Comparison of ENCODE assay signal across 33 cellular contexts in the genomic region with DNA sequence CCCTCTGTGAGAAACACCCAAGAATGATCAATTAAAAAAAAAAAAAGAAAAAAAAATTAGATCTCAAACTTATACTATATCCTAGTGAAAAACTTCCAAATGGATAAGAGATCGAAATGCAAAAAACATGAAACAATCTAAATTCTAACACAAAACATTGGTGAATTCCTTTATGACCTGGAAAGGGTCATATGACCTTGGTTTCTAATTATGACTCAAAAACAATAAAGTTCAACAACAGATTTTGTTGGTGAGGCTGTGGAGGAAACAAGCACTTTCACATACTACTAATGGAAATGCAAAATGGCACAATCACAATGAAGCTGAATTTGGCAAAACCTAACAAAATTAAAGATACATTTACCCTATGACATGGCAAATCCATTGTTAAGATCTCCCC. TPM values are rescaled to one million over a fixed set of nuclear protein-coding genes. Genes with fewer than 3 reads are reported as not detected.
DNase-seq lines count a peak whose midpoint lies in the region; ATAC-seq, FAIRE-seq and TF ChIP-seq lines count a peak whose summit lies in the region.
"Had no signal": no experiment of that assay in that cellular context is flagged by ENCODE, and none has a peak within 500 bp of the region (broad histone marks: within the 10 kb centered on the region; RNA-seq: fewer than 3 reads in every experiment).

No MANE protein-coding gene starts in this region.

- TF ChIP-seq RAD21 in A549 (conservative IDR thresholded peaks at IDR 0.05 in 1 of 2, IDR thresholded peaks at IDR 0.05 in 1 of 2) (no peak), GM12878 (IDR thresholded peaks at IDR 0.05; ENCODE audit: insufficient read depth, low read depth, low read length) (no peak), K562 (CRISPR knock-in tag; conservative IDR thresholded peaks at IDR 0.05 in 1 of 2, IDR thresholded peaks at IDR 0.05 in 1 of 2) (no peak)

- H3K27me3 ChIP-seq in GM12878 (replicated peaks in 1 of 2; ENCODE audit: control insufficient read depth in 2 of 2, insufficient read depth in 2 of 2, low read length in 1 of 2) (no peaks in the 10 kb centered on the region), K562 (ENCODE audit: control insufficient read depth in 2 of 2, insufficient read depth in 2 of 2, low read length in 2 of 2) (no peaks in the 10 kb centered on the region), osteoblast (ENCODE audit: insufficient read depth, low read length) (no peaks in the 10 kb centered on the region)
- H3K27me3 ChIP-seq: BE2C; BLaER1; BLaER1 treated with 17β-estradiol and CSF1 and Interleukin-3, amounts not matched to agents 10 nM and 100 nM had no signal

- CTCF ChIA-PET in A549 (lab: Yijun Ruan, JAX) (no interaction called here), GM12878 (lab: Yijun Ruan, JAX) (no interaction called here), K562 (lab: Yijun Ruan, JAX; ENCODE audit: low intra/inter-chr PET ratio) (no interaction called here)

- H3K4me3 ChIP-seq in A549 (no peak overlapping the region), GM12878 (no peak overlapping the region), K562 (no peak overlapping the region), osteoblast (ENCODE audit: insufficient read depth, low read length) (no peak overlapping the region)
- H3K4me3 ChIP-seq: BLaER1; BLaER1 treated with 17β-estradiol and CSF1 and Interleukin-3, amounts not matched to agents 10 nM and 100 nM had no signal

- no peak for ATAC-seq in A549
- ATAC-seq in GM12878 = no peak
- no peak for ATAC-seq in K562
- ATAC-seq in HG02885 (IDR thresholded peaks at IDR 0.05; ENCODE audit: poor library complexity, unreplicated experiment) = no peak
- ATAC-seq: CD8-positive, alpha-beta T cell had no signal

- in situ Hi-C loops in GM12878 (cut with MboI) = no loop called here
- in situ Hi-C loops in K562 (cut with MboI) = no loop called here

- H3K79me2 ChIP-seq in GM12878 (ENCODE audit: control insufficient read depth, insufficient read depth, low read length) (no peaks in the 10 kb centered on the region), K562 (ENCODE audit: control insufficient read depth, insufficient read depth, low read length) (no peaks in the 10 kb centered on the region), osteoblast (ENCODE audit: insufficient read depth, low read length) (no peaks in the 10 kb centered on the region)

- peaks cover 16% of the 10 kb centered on the region for H3K4me1 ChIP-seq in A549
- H3K4me1 ChIP-seq in GM12878 (ENCODE audit: control insufficient read depth, insufficient read depth, low read length) = no peaks in the 10 kb centered on the region
- H3K4me1 ChIP-seq in K562 (replicated peaks in 1 of 2; ENCODE audit: control insufficient read depth in 2 of 2, insufficient read depth in 2 of 2, low read length in 2 of 2) = peaks cover 0 to 7% of the 10 kb centered on the region in 2 experiments; a peak in 2 of 5 replicates
- peaks cover 7% of the 10 kb centered on the region for H3K4me1 ChIP-seq in osteoblast (ENCODE audit: insufficient read depth, low read length)
- H3K4me1 ChIP-seq: BE2C; BLaER1; BLaER1 treated with 17β-estradiol and CSF1 and Interleukin-3, amounts not matched to agents 10 nM and 100 nM; Caco-2 had no signal

- no peaks in the 10 kb centered on the region for H4K20me1 ChIP-seq in GM12878 (ENCODE audit: control insufficient read depth, insufficient read depth)
- H4K20me1 ChIP-seq in K562 (replicated peaks; ENCODE audit: control insufficient read depth, insufficient read depth, low read length) = no peaks in the 10 kb centered on the region
- no peaks in the 10 kb centered on the region for H4K20me1 ChIP-seq in osteoblast (ENCODE audit: insufficient read depth, low read length)
- H4K20me1 ChIP-seq: BLaER1; BLaER1 treated with 17β-estradiol and CSF1 and Interleukin-3, amounts not matched to agents 10 nM and 100 nM had no signal

- no peak overlapping the region for H3K27ac ChIP-seq in A549
- H3K27ac ChIP-seq in GM12878 (ENCODE audit: control insufficient read depth, insufficient read depth) = no peak overlapping the region
- H3K27ac ChIP-seq in K562 (ENCODE audit: extremely low read depth, low read depth, low read length) = no peak overlapping the region
- H3K27ac ChIP-seq in osteoblast (ENCODE audit: low read depth, low read length) = no peak overlapping the region
- H3K27ac ChIP-seq: 22Rv1; BLaER1; BLaER1 treated with 17β-estradiol and CSF1 and Interleukin-3, amounts not matched to agents 10 nM and 100 nM; C4-2B had no signal

- intact Hi-C loops in GM12878 (cut with micrococcal nuclease; ENCODE audit: unreplicated experiment) = no loop called here
- intact Hi-C loops in K562 (cut with micrococcal nuclease) = no loop called here

- no peak overlapping the region for H2AFZ ChIP-seq in GM12878 (ENCODE audit: control insufficient read depth, low read depth, low read length)
- no peak overlapping the region for H2AFZ ChIP-seq in K562 (ENCODE audit: low read depth, low read length)
- H2AFZ ChIP-seq in osteoblast (ENCODE audit: low read length) = no peak overlapping the region

- no peak for TF ChIP-seq POLR2A in A549 (IDR thresholded peaks at IDR 0.05; ENCODE audit: low read length)
- TF ChIP-seq POLR2A in GM12878 (IDR thresholded peaks at IDR 0.05; ENCODE audit: low read depth, low read length) = no peak
- no peak for TF ChIP-seq POLR2A in K562 (conservative IDR thresholded peaks at IDR 0.05)

- H3K9ac ChIP-seq in GM12878 (ENCODE audit: control insufficient read depth, insufficient read depth, low read length) = no peak overlapping the region
- no peak overlapping the region for H3K9ac ChIP-seq in K562 (ENCODE audit: insufficient read depth in 1 of 2, low read depth in 2 of 2, low read length in 2 of 2)
- H3K9ac ChIP-seq: BLaER1; BLaER1 treated with 17β-estradiol and CSF1 and Interleukin-3, amounts not matched to agents 10 nM and 100 nM had no signal

- POLR2A ChIA-PET in A549 (lab: Yijun Ruan, JAX) = no interaction called here
- POLR2A ChIA-PET in GM12878 (lab: Charles Lee) = no interaction called here
- POLR2A ChIA-PET in K562 (lab: Yijun Ruan, JAX) = no interaction called here

- 95% methylated on average over 1 of the region's 1 CpG for WGBS in A549 (ENCODE audit: missing lambda C conversion rate)
- WGBS in GM12878 (ENCODE audit: insufficient coverage, insufficient replicate concordance, low lambda C conversion rate, missing lambda C conversion rate) = 100% methylated on average over 1 of the region's 1 CpG
- WGBS in K562 (ENCODE audit: insufficient coverage, low coverage, missing lambda C conversion rate) = no CpG with 5 or more reads among the region's 1 CpG

- no peak overlapping the region for H3K4me2 ChIP-seq in A549
- no peak overlapping the region for H3K4me2 ChIP-seq in GM12878 (ENCODE audit: control insufficient read depth, insufficient read depth)
- H3K4me2 ChIP-seq in K562 (ENCODE audit: insufficient read depth, low read length) = no peak overlapping the region
- H3K4me2 ChIP-seq in osteoblast (ENCODE audit: insufficient read depth, low read length) = no peak overlapping the region
- H3K4me2 ChIP-seq: BLaER1; BLaER1 treated with 17β-estradiol and CSF1 and Interleukin-3, amounts not matched to agents 10 nM and 100 nM had no signal

- BruUV-seq in GM12878 (replicated peaks; lab: Mats Ljungman, UMichigan) (no TSS peak), K562 (replicated peaks; lab: Mats Ljungman, UMichigan) (no TSS peak)

- TF ChIP-seq EP300 in A549 (IDR thresholded peaks at IDR 0.05) = no peak
- no peak for TF ChIP-seq EP300 in GM12878 (IDR thresholded peaks at IDR 0.05; ENCODE audit: borderline replicate concordance in 1 of 2, control insufficient read depth in 1 of 2, low read depth in 2 of 2, low read length in 2 of 2)
- TF ChIP-seq EP300 in K562 (IDR thresholded peaks at IDR 0.05; ENCODE audit: low read length) = no peak

- RAD21 ChIA-PET in GM12878 (lab: Charles Lee; ENCODE audit: unreplicated experiment) = no interaction called here

- DNase-seq in A549 (ENCODE audit: low read depth in 1 of 2, low spot score in 1 of 2) (no peak), GM12878 (ENCODE audit: low read depth, low spot score) (no peak), K562 (ENCODE audit: extremely low read depth in 1 of 4, low spot score in 3 of 4) (no peak), osteoblast (ENCODE audit: insufficient read length, low spot score, missing footprints) (peak; percentile 41), LoVo (ENCODE audit: low spot score) (no peak), GM03348 (ENCODE audit: low spot score) (no peak)
- DNase-seq in activated naive CD4-positive, alpha-beta T cell treated with anti-CD3 and anti-CD28 coated beads, Interleukin-2, amount 50 U/mL, for 16 hours = no peak
- DNase-seq: 8988T; ACHN; AML-193; BE2C; C1 segment of cervical spinal cord; Caco-2; Calu3; CD4-positive, alpha-beta memory T cell; CD4-positive, alpha-beta T cell; CD4-positive, CD25-positive, alpha-beta regulatory T cell; CD8-positive, alpha-beta memory T cell; CD8-positive, alpha-beta T cell; COR-L47; DMS 273 treated with DMSO at 0.1 percent for 48 hours; DMS153; DMS53; DMS79; DMS79 treated with DMSO at 0.1 percent for 48 hours; DND-41; EL had no signal

- no peaks in the 10 kb centered on the region for H3K9me1 ChIP-seq in K562 (ENCODE audit: control insufficient read depth, insufficient read depth, low read length)

- SMC1A ChIA-PET in GM12878 (lab: Charles Lee; ENCODE audit: uncharacterized antibody, unreplicated experiment) = no interaction called here

- H3K36me3 ChIP-seq in GM12878 (ENCODE audit: control insufficient read depth in 2 of 2, insufficient read depth in 2 of 2, low read length in 1 of 2) (no peaks in the 10 kb centered on the region), K562 (ENCODE audit: control insufficient read depth, insufficient read depth, low read length) (no peaks in the 10 kb centered on the region), osteoblast (ENCODE audit: insufficient read depth, low read length) (no peaks in the 10 kb centered on the region)

- FAIRE-seq in A549 (lab: Jason Lieb, UNC) (peak; percentile 54), GM12878 (lab: Jason Lieb, UNC) (peak; percentile 56), K562 (lab: Jason Lieb, UNC) (no peak)
- FAIRE-seq: D721Med had no signal

- H3K9me3 ChIP-seq in A549 = no peaks in the 10 kb centered on the region
- no peaks in the 10 kb centered on the region for H3K9me3 ChIP-seq in GM12878 (replicated peaks; ENCODE audit: control insufficient read depth, insufficient read depth, low read length)
- no peaks in the 10 kb centered on the region for H3K9me3 ChIP-seq in K562 (replicated peaks; ENCODE audit: control insufficient read depth, insufficient read depth, low read depth, low read length)
- H3K9me3 ChIP-seq in osteoblast (ENCODE audit: low read depth, low read length) = no peaks in the 10 kb centered on the region
- H3K9me3 ChIP-seq: BE2C, Caco-2 had no signal

- no peak for TF ChIP-seq CTCF in A549 (IDR thresholded peaks at IDR 0.05)
- no peak for TF ChIP-seq CTCF in GM12878 (IDR thresholded peaks at IDR 0.05 in 2 of 3, conservative IDR thresholded peaks at IDR 0.05 in 1 of 3; ENCODE audit: control insufficient read depth in 2 of 3, extremely low read depth in 1 of 3, insufficient read depth in 1 of 3, low read depth in 3 of 3, low read length in 3 of 3)
- TF ChIP-seq CTCF in K562 (IDR thresholded peaks at IDR 0.05 in 2 of 3, conservative IDR thresholded peaks at IDR 0.05 in 1 of 3; ENCODE audit: insufficient read depth in 2 of 3, low read depth in 1 of 3, low read length in 3 of 3) = no peak
- TF ChIP-seq CTCF in osteoblast (IDR thresholded peaks at IDR 0.05; ENCODE audit: extremely low read depth, low read depth, low read length) = no peak

RNA-seq across cellular contexts. Expression of a gene that starts 45.3 kb away (rescaled TPM):
- polyA plus RNA-seq in A549 (2011; rRNA removed) = 8.8 and 9.2 TPM in 2 replicates
- polyA plus RNA-seq in A549 (2012; cell fraction: cytosol; rRNA removed) = 2.2 and 2.5 TPM in 2 replicates
- polyA plus RNA-seq in A549 (2012; cell fraction: nucleus; rRNA removed) = 2.8 and 4.7 TPM in 2 replicates
- polyA plus RNA-seq in A549 (2017; fragmentation: RNase III; extraction: RNeasy Plus Mini Kit Qiagen cat#74134 plus additional on column Dnase treatment) = 5.0 to 6.3 TPM (median 5.2 TPM) in 3 replicates
- 2.9 and 3.9 TPM in 2 replicates for polyA minus RNA-seq in A549 (2011; rRNA and poly(A)+ RNA removed)
- 18.4 and 18.9 TPM in 2 replicates for total RNA-seq in GM12878 (2013; cell fraction: nucleolus; rRNA removed)
- 6.8 and 9.3 TPM in 2 replicates for total RNA-seq in GM12878 (2014; rRNA removed)
- 8.1 and 8.5 TPM in 2 replicates for total RNA-seq in GM12878 (2014; rRNA removed; fragmentation: Illumina TruSeq; extraction: Trizol)
- 6.2 and 7.8 TPM in 2 replicates for total RNA-seq in GM12878 (2021)
- 2.3 TPM for polyA plus RNA-seq in GM12878 (2011; ENCODE audit: low read depth)
- polyA plus RNA-seq in GM12878 (2011; rRNA removed) = 7.7 and 9.4 TPM in 2 replicates
- polyA plus RNA-seq in GM12878 (2011; cell fraction: cytosol; rRNA removed) = 3.2 and 3.5 TPM in 2 replicates
- 9.5 and 10.1 TPM in 2 replicates for polyA plus RNA-seq in GM12878 (2011; cell fraction: nucleus; rRNA removed)
- 2.8 and 3.9 TPM in 2 replicates for polyA plus RNA-seq in GM12878 (2012)
- polyA plus RNA-seq in GM12878 (2014; fragmentation: Illumina TruSeq; extraction: Trizol) = 7.7 and 11.4 TPM in 2 replicates
- 1 to 10 TPM; 3.2 to 3.5 TPM for polyA plus RNA-seq in GM12878 (2014; fragmentation: Nextera tagmentation; extraction: Ambion mirVana)
- 7.1 and 9.5 TPM in 2 replicates for polyA plus RNA-seq in GM12878 (2014; rRNA removed)
- 10 to 100 TPM; 10.2 to 10.3 TPM for polyA plus RNA-seq in GM12878 (2016; fragmentation: Nextera tagmentation; extraction: Ambion mirVana)
- polyA minus RNA-seq in GM12878 (2011; rRNA and poly(A)+ RNA removed) = 4.5 and 6.6 TPM in 2 replicates
- polyA minus RNA-seq in GM12878 (2011; cell fraction: cytosol; rRNA and poly(A)+ RNA removed) = 1.6 and 1.9 TPM in 2 replicates
- polyA minus RNA-seq in GM12878 (2011; cell fraction: nucleus; rRNA and poly(A)+ RNA removed) = 4.0 and 9.5 TPM in 2 replicates
- 3.8 and 9.7 TPM in 2 replicates for total RNA-seq in K562 (2011; cell fraction: chromatin; rRNA removed; ENCODE audit: low replicate concordance)
- 2.2 and 2.9 TPM in 2 replicates for total RNA-seq in K562 (2011; cell fraction: nucleolus; rRNA removed)
- total RNA-seq in K562 (2011; cell fraction: nucleoplasm; rRNA removed) = 7.3 and 13.3 TPM in 2 replicates
- 2.3 and 2.9 TPM in 2 replicates for total RNA-seq in K562 (2014; rRNA removed)
- 4.5 and 4.8 TPM in 2 replicates for total RNA-seq in K562 (2014; rRNA removed; fragmentation: Illumina TruSeq; extraction: Trizol)
- total RNA-seq in K562 (2015; rRNA removed; fragmentation: Illumina TruSeq; extraction: Trizol) = 3.5 and 3.7 TPM in 2 replicates
- total RNA-seq in K562 (2021) = 3.5 and 3.6 TPM in 2 replicates
- 3.1 and 3.7 TPM in 2 replicates for polyA plus RNA-seq in K562 (2011; rRNA removed)
- polyA plus RNA-seq in K562 (2011; cell fraction: cytosol; rRNA removed) = 0.78 and 1.9 TPM in 2 replicates
- polyA plus RNA-seq in K562 (2011; cell fraction: nucleus; rRNA removed) = 3.7 and 5.0 TPM in 2 replicates
- 2.6 and 3.9 TPM in 2 replicates for polyA plus RNA-seq in K562 (2012)
- polyA plus RNA-seq in K562 (2014; fragmentation: Illumina TruSeq; extraction: Trizol) = 3.7 and 4.4 TPM in 2 replicates
- 1 to 10 TPM; 2.1 TPM for polyA plus RNA-seq in K562 (2014; fragmentation: Nextera tagmentation; extraction: Ambion mirVana)
- 3.4 and 5.0 TPM in 2 replicates for polyA plus RNA-seq in K562 (2014; rRNA removed)
- 4.7 and 6.3 TPM in 2 replicates for polyA minus RNA-seq in K562 (2011; rRNA and poly(A)+ RNA removed)
- 0.86 and 2.7 TPM in 2 replicates for polyA minus RNA-seq in K562 (2011; cell fraction: cytosol; rRNA and poly(A)+ RNA removed)
- 2.2 and 3.2 TPM in 2 replicates for polyA minus RNA-seq in K562 (2011; cell fraction: nucleus; rRNA and poly(A)+ RNA removed)
- total RNA-seq in osteoblast = 13.8 and 16.2 TPM in 2 replicates

RNA-seq across cellular contexts. Expression of a gene that starts 46.5 kb away (rescaled TPM):
- 16.2 and 16.8 TPM in 2 replicates for polyA plus RNA-seq in A549 (2011; rRNA removed)
- polyA plus RNA-seq in A549 (2012; cell fraction: cytosol; rRNA removed) = 3.8 and 5.1 TPM in 2 replicates
- 3.3 and 5.1 TPM in 2 replicates for polyA plus RNA-seq in A549 (2012; cell fraction: nucleus; rRNA removed)
- 9.3 to 11.1 TPM (median 10.1 TPM) in 3 replicates for polyA plus RNA-seq in A549 (2017; fragmentation: RNase III; extraction: RNeasy Plus Mini Kit Qiagen cat#74134 plus additional on column Dnase treatment)
- 14.5 and 15.1 TPM in 2 replicates for polyA minus RNA-seq in A549 (2011; rRNA and poly(A)+ RNA removed)
- 8.1 and 8.3 TPM in 2 replicates for total RNA-seq in GM12878 (2013; cell fraction: nucleolus; rRNA removed)
- total RNA-seq in GM12878 (2014; rRNA removed) = 1.1 and 1.4 TPM in 2 replicates
- 1.0 and 1.1 TPM in 2 replicates for total RNA-seq in GM12878 (2014; rRNA removed; fragmentation: Illumina TruSeq; extraction: Trizol)
- 1.3 and 2.1 TPM in 2 replicates for total RNA-seq in GM12878 (2021)
- polyA plus RNA-seq in GM12878 (2011; ENCODE audit: low read depth) = 0.34 TPM
- polyA plus RNA-seq in GM12878 (2011; rRNA removed) = 0.69 and 1.4 TPM in 2 replicates
- 0.61 and 0.65 TPM in 2 replicates for polyA plus RNA-seq in GM12878 (2011; cell fraction: cytosol; rRNA removed)
- polyA plus RNA-seq in GM12878 (2011; cell fraction: nucleus; rRNA removed) = 1.0 and 1.4 TPM in 2 replicates
- 0.46 and 0.69 TPM in 2 replicates for polyA plus RNA-seq in GM12878 (2012)
- 1.4 and 1.8 TPM in 2 replicates for polyA plus RNA-seq in GM12878 (2014; fragmentation: Illumina TruSeq; extraction: Trizol)
- polyA plus RNA-seq in GM12878 (2014; fragmentation: Nextera tagmentation; extraction: Ambion mirVana) = under 1 TPM; 0.48 to 0.58 TPM
- 1.0 and 2.2 TPM in 2 replicates for polyA plus RNA-seq in GM12878 (2014; rRNA removed)
- polyA plus RNA-seq in GM12878 (2016; fragmentation: Nextera tagmentation; extraction: Ambion mirVana) = 1 to 10 TPM; 1.4 to 1.6 TPM
- 1.2 and 1.6 TPM in 2 replicates for polyA minus RNA-seq in GM12878 (2011; rRNA and poly(A)+ RNA removed)
- polyA minus RNA-seq in GM12878 (2011; cell fraction: cytosol; rRNA and poly(A)+ RNA removed) = 0.80 and 1.4 TPM in 2 replicates
- polyA minus RNA-seq in GM12878 (2011; cell fraction: nucleus; rRNA and poly(A)+ RNA removed) = 1.6 and 2.5 TPM in 2 replicates
- total RNA-seq in K562 (2011; cell fraction: chromatin; rRNA removed; ENCODE audit: low replicate concordance) = 1.5 and 2.6 TPM in 2 replicates
- total RNA-seq in K562 (2011; cell fraction: nucleolus; rRNA removed) = 1.7 and 2.1 TPM in 2 replicates
- total RNA-seq in K562 (2011; cell fraction: nucleoplasm; rRNA removed) = 1.5 and 2.3 TPM in 2 replicates
- 1.0 and 1.1 TPM in 2 replicates for total RNA-seq in K562 (2014; rRNA removed)
- total RNA-seq in K562 (2014; rRNA removed; fragmentation: Illumina TruSeq; extraction: Trizol) = 0.76 and 1.1 TPM in 2 replicates
- total RNA-seq in K562 (2015; rRNA removed; fragmentation: Illumina TruSeq; extraction: Trizol) = 0.83 and 0.94 TPM in 2 replicates
- total RNA-seq in K562 (2021) = 0.78 and 1.0 TPM in 2 replicates
- 0.74 and 0.91 TPM in 2 replicates for polyA plus RNA-seq in K562 (2011; rRNA removed)
- polyA plus RNA-seq in K562 (2011; cell fraction: cytosol; rRNA removed) = 0.43 and 1.1 TPM in 2 replicates
- 0.92 and 1.5 TPM in 2 replicates for polyA plus RNA-seq in K562 (2011; cell fraction: nucleus; rRNA removed)
- polyA plus RNA-seq in K562 (2012) = 0.66 and 0.71 TPM in 2 replicates
- 0.94 and 1.3 TPM in 2 replicates for polyA plus RNA-seq in K562 (2014; fragmentation: Illumina TruSeq; extraction: Trizol)
- under 1 TPM; 0.15 to 0.25 TPM for polyA plus RNA-seq in K562 (2014; fragmentation: Nextera tagmentation; extraction: Ambion mirVana)
- polyA plus RNA-seq in K562 (2014; rRNA removed) = 0.99 and 1.2 TPM in 2 replicates
- polyA minus RNA-seq in K562 (2011; rRNA and poly(A)+ RNA removed) = 0.53 and 1.4 TPM in 2 replicates
- 0.19 and 1.0 TPM in 2 replicates for polyA minus RNA-seq in K562 (2011; cell fraction: cytosol; rRNA and poly(A)+ RNA removed)
- polyA minus RNA-seq in K562 (2011; cell fraction: nucleus; rRNA and poly(A)+ RNA removed) = 1.3 and 2.0 TPM in 2 replicates
- total RNA-seq in osteoblast = 41.8 and 43.4 TPM in 2 replicates
